ENCODE assay signal across 17 cellular contexts in the genomic region with DNA sequence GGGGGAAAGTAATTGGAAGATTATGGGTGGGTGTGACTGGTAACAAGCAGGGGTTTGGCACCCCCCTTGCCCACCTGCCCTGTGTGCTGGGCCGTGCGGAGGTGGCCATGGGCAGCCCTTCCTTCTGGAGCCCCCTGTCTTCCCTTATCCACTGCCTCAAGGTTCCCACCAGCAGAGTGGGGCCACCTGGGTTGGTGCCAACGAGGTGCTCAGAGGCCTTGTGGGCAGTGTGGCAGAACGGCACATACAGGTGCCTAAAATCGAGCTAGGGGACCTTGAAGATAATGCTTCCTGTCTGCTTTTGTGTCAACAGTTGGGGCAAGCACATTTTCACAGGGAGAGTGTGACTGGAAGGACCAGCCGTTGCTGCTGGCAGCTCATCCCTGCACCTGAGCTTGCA.
DNase-seq lines count a peak whose midpoint lies in the region; TF ChIP-seq lines count a peak whose summit lies in the region.
"Had no signal": no experiment of that assay in that cellular context is flagged by ENCODE, and none has a peak within 500 bp of the region (broad histone marks: within the 10 kb centered on the region; RNA-seq: fewer than 3 reads in every experiment).

No MANE protein-coding gene starts in this region.

- H3K9me3 ChIP-seq in osteoblast (ENCODE audit: low read depth, low read length) = no peaks in the 10 kb centered on the region
- no peaks in the 10 kb centered on the region for H3K9me3 ChIP-seq in esophagus muscularis mucosa
- no peaks in the 10 kb centered on the region for H3K9me3 ChIP-seq in vagina
- H3K9me3 ChIP-seq: Caco-2 had no signal

- no peak overlapping the region for H2AFZ ChIP-seq in osteoblast (ENCODE audit: low read length)

- no peak overlapping the region for H3K27ac ChIP-seq in osteoblast (ENCODE audit: low read depth, low read length)
- H3K27ac ChIP-seq in esophagus muscularis mucosa (replicated peaks in 1 of 4) = no peak overlapping the region
- no peak overlapping the region for H3K27ac ChIP-seq in vagina
- H3K27ac ChIP-seq: C4-2B had no signal

- H3K36me3 Mint-ChIP-seq in chondrocyte (ENCODE audit: low read depth) = peaks cover 6% of the 10 kb centered on the region

- H3K27me3 Mint-ChIP-seq in chondrocyte (ENCODE audit: low read depth) = no peaks in the 10 kb centered on the region
- H3K27me3 Mint-ChIP-seq: B cell; CD4-positive, alpha-beta T cell had no signal

- no peak overlapping the region for H3K4me3 Mint-ChIP-seq in chondrocyte (ENCODE audit: unreplicated experiment)
- H3K4me3 Mint-ChIP-seq: B cell; CD4-positive, alpha-beta T cell; H9 had no signal

- TF ChIP-seq CTCF in chondrocyte (IDR thresholded peaks at IDR 0.05) = no peak
- no peak for TF ChIP-seq CTCF in osteoblast (IDR thresholded peaks at IDR 0.05; ENCODE audit: extremely low read depth, low read depth, low read length)
- no peak for TF ChIP-seq CTCF in esophagus muscularis mucosa (IDR thresholded peaks at IDR 0.05)
- no peak for TF ChIP-seq CTCF in vagina (IDR thresholded peaks at IDR 0.05)

- peaks cover 13% of the 10 kb centered on the region for H3K9me3 Mint-ChIP-seq in chondrocyte (ENCODE audit: low read depth)
- H3K9me3 Mint-ChIP-seq: CD4-positive, alpha-beta T cell had no signal

- no peaks in the 10 kb centered on the region for H4K20me1 ChIP-seq in osteoblast (ENCODE audit: insufficient read depth, low read length)

- no peak for TF ChIP-seq EP300 in esophagus muscularis mucosa (IDR thresholded peaks at IDR 0.05)

- H3K4me1 ChIP-seq in osteoblast (ENCODE audit: insufficient read depth, low read length) (no peaks in the 10 kb centered on the region), esophagus muscularis mucosa (no peaks in the 10 kb centered on the region), vagina (no peaks in the 10 kb centered on the region)
- H3K4me1 ChIP-seq: Caco-2 had no signal

- H3K4me2 ChIP-seq in osteoblast (ENCODE audit: insufficient read depth, low read length) = no peak overlapping the region

- peak; percentile 33 for DNase-seq in activated CD8-positive, alpha-beta memory T cell treated with anti-CD3 and anti-CD28 coated beads, Interleukin-2, amount 50 U/mL, for 48 hours
- DNase-seq in activated CD8-positive, alpha-beta memory T cell treated with anti-CD3 and anti-CD28 coated beads, Interleukin-2, amount 50 U/mL, for 4 hours = no peak
- peak; percentile 63 for DNase-seq in Jurkat, Clone E6-1 (ENCODE audit: low read depth, low spot score)
- DNase-seq in chondrocyte (ENCODE audit: low spot score) (peak; percentile 77), osteoblast (ENCODE audit: insufficient read length, low spot score, missing footprints) (peak; percentile 15), esophagus muscularis mucosa (ENCODE audit: extremely low spot score) (no peak), hypothalamus (lab: John Stamatoyannopoulos, UW) (no peak), vagina (ENCODE audit: extremely low spot score in 2 of 2) (no peak)
- DNase-seq: 8988T; Caco-2; CD4-positive, alpha-beta T cell; DMS153; DMS79; GDM1; H9 had no signal

- no peaks in the 10 kb centered on the region for H3K4me1 Mint-ChIP-seq in chondrocyte (ENCODE audit: low read depth)
- H3K4me1 Mint-ChIP-seq: B cell had no signal

- WGBS in esophagus muscularis mucosa = 75% methylated on average over 4 of the region's 6 CpGs

- H3K79me2 ChIP-seq in osteoblast (ENCODE audit: insufficient read depth, low read length) = no peaks in the 10 kb centered on the region

- H3K27me3 ChIP-seq in osteoblast (ENCODE audit: insufficient read depth, low read length) (peaks cover 2% of the 10 kb centered on the region), esophagus muscularis mucosa (no peaks in the 10 kb centered on the region), vagina (no peaks in the 10 kb centered on the region)

- TF ChIP-seq POLR2A in esophagus muscularis mucosa (IDR thresholded peaks at IDR 0.05; ENCODE audit: low read depth) = no peak
- no peak for TF ChIP-seq POLR2A in vagina (IDR thresholded peaks at IDR 0.05)

- H3K36me3 ChIP-seq in osteoblast (ENCODE audit: insufficient read depth, low read length) (no peaks in the 10 kb centered on the region), esophagus muscularis mucosa (no peaks in the 10 kb centered on the region), vagina (no peaks in the 10 kb centered on the region)

- H3K4me3 ChIP-seq in Jurkat, Clone E6-1 (ENCODE audit: low read length) = no peak overlapping the region
- no peak overlapping the region for H3K4me3 ChIP-seq in osteoblast (ENCODE audit: insufficient read depth, low read length)
- H3K4me3 ChIP-seq in esophagus muscularis mucosa = no peak overlapping the region
- no peak overlapping the region for H3K4me3 ChIP-seq in vagina

- intact Hi-C loops in esophagus muscularis mucosa (cut with DNase I) = no loop called here
- intact Hi-C loops in vagina (cut with DNase I) = no loop called here

- H3K27ac Mint-ChIP-seq in chondrocyte (ENCODE audit: unreplicated experiment) = no peak overlapping the region
- H3K27ac Mint-ChIP-seq: B cell; CD4-positive, alpha-beta T cell had no signal

Comparison
In these comparisons a context has a peak if more than half of its experiments do, and no peak if none do; other contexts are left out.
1. DNase-seq: peak in activated CD8-positive, alpha-beta memory T cell treated with anti-CD3 and anti-CD28 coated beads, Interleukin-2, amount 50 U/mL, for 48 hours (single experiment), Jurkat, Clone E6-1 (single experiment), chondrocyte (single experiment) and osteoblast (single experiment); none in activated CD8-positive, alpha-beta memory T cell treated with anti-CD3 and anti-CD28 coated beads, Interleukin-2, amount 50 U/mL, for 4 hours (single experiment), esophagus muscularis mucosa (single experiment), hypothalamus (0 of 51) and vagina (0 of 2).